Comparison of ENCODE assay signal across 8 cellular contexts in the genomic region with DNA sequence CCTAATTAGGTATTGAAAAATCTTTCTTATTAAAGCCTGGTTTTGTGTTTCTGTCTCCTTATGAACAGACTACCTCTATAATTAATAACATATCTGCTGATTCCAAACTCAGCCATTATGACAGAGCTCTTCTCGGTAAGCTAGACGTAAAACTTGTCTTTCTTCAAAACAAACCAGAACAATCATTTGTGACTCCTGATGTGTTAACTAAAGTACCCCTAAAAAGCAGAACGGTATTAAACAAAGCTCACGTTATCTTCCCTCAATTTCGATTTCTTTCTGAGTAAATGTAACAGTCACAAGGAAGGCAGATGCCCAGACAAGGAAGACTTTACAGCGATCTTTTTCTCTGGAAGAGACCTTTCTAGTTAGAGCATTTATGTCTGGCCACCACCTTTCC. TPM values are rescaled to one million over a fixed set of nuclear protein-coding genes. Genes with fewer than 3 reads are reported as not detected.
A peak's percentile ranks its signal among the peaks of the same experiment; 100 is the strongest.
DNase-seq lines count a peak whose midpoint lies in the region; ATAC-seq and TF ChIP-seq lines count a peak whose summit lies in the region.

No MANE protein-coding gene starts in this region.

- no peaks in the 10 kb centered on the region for H3F3A ChIP-seq in MM.1S (ENCODE audit: insufficient read depth, low read length)

- peaks cover 22% of the 10 kb centered on the region for H3K79me2 ChIP-seq in MM.1S (ENCODE audit: low read length)
- peaks cover 75% of the 10 kb centered on the region for H3K79me2 ChIP-seq in fibroblast of lung (ENCODE audit: control insufficient read depth, insufficient read depth, low read length)
- no peaks in the 10 kb centered on the region for H3K79me2 ChIP-seq in parathyroid adenoma

- H2AFZ ChIP-seq in MM.1S (ENCODE audit: low read length), result peak overlapping the region; percentile 73
- peak overlapping the region; percentile 4 for H2AFZ ChIP-seq in fibroblast of lung (ENCODE audit: low read length)
- H2AFZ ChIP-seq in parathyroid adenoma, result peak overlapping the region; percentile 84

- peaks cover 2% of the 10 kb centered on the region for H3K4me1 Mint-ChIP-seq in activated CD8-positive, alpha-beta T cell treated with anti-CD3 and anti-CD28 coated beads, Interleukin-2, amount 10 ng/mL, durations not matched to agents 7 days and 5 days (ENCODE audit: low read depth)

- H3K36me3 Mint-ChIP-seq in activated CD8-positive, alpha-beta T cell treated with anti-CD3 and anti-CD28 coated beads, Interleukin-2, amount 10 ng/mL, durations not matched to agents 7 days and 5 days (ENCODE audit: low read depth), result no peaks in the 10 kb centered on the region

- peaks cover 11% of the 10 kb centered on the region; the same call in 1 of the 2 replicates for H3K4me1 ChIP-seq in MM.1S (ENCODE audit: low read length)
- no peaks in the 10 kb centered on the region for H3K4me1 ChIP-seq in fibroblast of lung (ENCODE audit: control insufficient read depth, extremely low read depth, insufficient read depth, low read length)
- H3K4me1 ChIP-seq in parathyroid adenoma, result peaks cover 3% of the 10 kb centered on the region

- H3K27me3 ChIP-seq in MM.1S (replicated peaks; ENCODE audit: insufficient read depth, low read length), result no peaks in the 10 kb centered on the region
- H3K27me3 ChIP-seq in fibroblast of lung (ENCODE audit: control insufficient read depth, insufficient read depth, low read length), result no peaks in the 10 kb centered on the region
- no peaks in the 10 kb centered on the region for H3K27me3 ChIP-seq in parathyroid adenoma (ENCODE audit: control insufficient read depth, insufficient read depth, low read length)

- H3K4me3 ChIP-seq in MM.1S (ENCODE audit: low read length), result peak overlapping the region; percentile 78
- H3K4me3 ChIP-seq in fibroblast of lung (replicated peaks in 1 of 4; ENCODE audit: control extremely low read depth in 1 of 4, insufficient read depth in 1 of 4, low read depth in 3 of 4, low read length in 4 of 4), result peak overlapping the region; percentile 77 to 98 (median 82)
- H3K4me3 ChIP-seq in parathyroid adenoma (ENCODE audit: low read depth, low read length), result peak overlapping the region; percentile 2

- peaks cover 15% of the 10 kb centered on the region for H3K27me3 Mint-ChIP-seq in activated CD8-positive, alpha-beta T cell treated with anti-CD3 and anti-CD28 coated beads, Interleukin-2, amount 10 ng/mL, durations not matched to agents 7 days and 5 days (ENCODE audit: low read depth)

- H3K9me3 ChIP-seq in MM.1S (replicated peaks; ENCODE audit: insufficient read depth, low read length), result no peaks in the 10 kb centered on the region
- no peaks in the 10 kb centered on the region for H3K9me3 ChIP-seq in fibroblast of lung (ENCODE audit: control insufficient read depth, insufficient read depth, low read depth, low read length)
- H3K9me3 ChIP-seq in parathyroid adenoma (ENCODE audit: control insufficient read depth, low read length), result no peaks in the 10 kb centered on the region

- H3K9me3 Mint-ChIP-seq in activated CD8-positive, alpha-beta T cell treated with anti-CD3 and anti-CD28 coated beads, Interleukin-2, amount 10 ng/mL, durations not matched to agents 7 days and 5 days (ENCODE audit: insufficient read depth), result no peaks in the 10 kb centered on the region

- POLR2A ChIA-PET in activated CD8-positive, alpha-beta T cell treated with anti-CD3 and anti-CD28 coated beads, Interleukin-2, amount 10 ng/mL, durations not matched to agents 7 days and 5 days (lab: Charles Lee), result no interaction called here

- H4K20me1 ChIP-seq in MM.1S (ENCODE audit: insufficient read depth, low read length) (no peaks in the 10 kb centered on the region), fibroblast of lung (ENCODE audit: control insufficient read depth, extremely low read depth, insufficient read depth, low read length) (no peaks in the 10 kb centered on the region)

- H3K4me2 ChIP-seq in MM.1S (ENCODE audit: low read depth, low read length), result peak overlapping the region; percentile 81
- H3K4me2 ChIP-seq in fibroblast of lung (ENCODE audit: extremely low read depth, insufficient read depth, low read length), result peak overlapping the region; percentile 83
- H3K4me2 ChIP-seq in parathyroid adenoma (ENCODE audit: low read length), result no peak overlapping the region

- CTCF ChIA-PET in activated CD8-positive, alpha-beta T cell treated with anti-CD3 and anti-CD28 coated beads, Interleukin-2, amount 10 ng/mL, durations not matched to agents 7 days and 5 days (lab: Charles Lee), result interaction anchor here (0.8 to 1.1 kb wide), 2 partner anchors 16 to 17 kb away, joined by 3 read pairs; no protein-coding TSS in a partner anchor

- no peak overlapping the region for H3K4me3 Mint-ChIP-seq in activated CD8-positive, alpha-beta T cell treated with anti-CD3 and anti-CD28 coated beads, Interleukin-2, amount 10 ng/mL, durations not matched to agents 7 days and 5 days

- H3K9ac ChIP-seq in MM.1S (ENCODE audit: low read length), result peak overlapping the region; percentile 46; the same call in 1 of the 2 replicates
- peak overlapping the region; percentile 79 for H3K9ac ChIP-seq in fibroblast of lung (ENCODE audit: insufficient read depth, low read length)
- H3K9ac ChIP-seq in parathyroid adenoma, result no peak overlapping the region

- H3K27ac Mint-ChIP-seq in activated CD8-positive, alpha-beta T cell treated with anti-CD3 and anti-CD28 coated beads, Interleukin-2, amount 10 ng/mL, durations not matched to agents 7 days and 5 days, result no peak overlapping the region

- peak; percentile 11 for DNase-seq in MM.1S
- DNase-seq in fibroblast of lung (ENCODE audit: low read depth in 2 of 2), result no peak
- DNase-seq in activated CD8-positive, alpha-beta T cell treated with anti-CD3 and anti-CD28 coated beads, Interleukin-2, amount 10 ng/mL, durations not matched to agents 7 days and 5 days, result no peak
- no peak for DNase-seq in COLO829 (ENCODE audit: low spot score)
- DNase-seq in NCI-H524 (lab: John Stamatoyannopoulos, UW), result no peak
- no peak for DNase-seq in NCI-H1417 (lab: John Stamatoyannopoulos, UW)

- TF ChIP-seq CTCF in MM.1S (IDR thresholded peaks at IDR 0.05; ENCODE audit: low read length), result no peak
- no peak for TF ChIP-seq CTCF in fibroblast of lung (conservative IDR thresholded peaks at IDR 0.05 in 1 of 2, IDR thresholded peaks at IDR 0.05 in 1 of 2; ENCODE audit: low read depth in 1 of 2, low read length in 2 of 2)
- TF ChIP-seq CTCF in parathyroid adenoma (IDR thresholded peaks at IDR 0.05), result no peak

- H3K27ac ChIP-seq in MM.1S (ENCODE audit: low read length), result no peak overlapping the region
- peak overlapping the region; percentile 66 for H3K27ac ChIP-seq in fibroblast of lung (ENCODE audit: insufficient read depth, low read length)
- no peak overlapping the region for H3K27ac ChIP-seq in parathyroid adenoma

- peak; percentile 1 for ATAC-seq in GM18511 (IDR thresholded peaks at IDR 0.05; ENCODE audit: unreplicated experiment)
- no peak for ATAC-seq in activated CD8-positive, alpha-beta T cell treated with anti-CD3 and anti-CD28 coated beads, Interleukin-2, amount 10 ng/mL, durations not matched to agents 7 days and 5 days

- H3K9me2 ChIP-seq in MM.1S (replicated peaks; ENCODE audit: insufficient read depth, low read length), result no peaks in the 10 kb centered on the region

- no peaks in the 10 kb centered on the region for H3K36me3 ChIP-seq in MM.1S (replicated peaks; ENCODE audit: insufficient read depth, low read length)
- peaks cover 3% of the 10 kb centered on the region for H3K36me3 ChIP-seq in fibroblast of lung (ENCODE audit: control insufficient read depth, insufficient read depth, low read length)
- H3K36me3 ChIP-seq in parathyroid adenoma (ENCODE audit: control insufficient read depth, insufficient read depth, low read length), result no peaks in the 10 kb centered on the region

RNA-seq across cellular contexts. Expression of a gene that starts 1.8 kb away (rescaled TPM):
- total RNA-seq in fibroblast of lung, result 17.7 and 30.6 TPM in 2 replicates
- polyA plus RNA-seq in fibroblast of lung, result 25.1 and 49.0 TPM in 2 replicates
- 12.6 and 29.0 TPM in 2 replicates for polyA plus RNA-seq in fibroblast of lung (2012)
- 215 and 353 TPM in 2 replicates for polyA minus RNA-seq in fibroblast of lung (ENCODE audit: low replicate concordance)
- not detected for total RNA-seq in activated CD8-positive, alpha-beta T cell treated with anti-CD3 and anti-CD28 coated beads, Interleukin-2, amount 10 ng/mL, durations not matched to agents 7 days and 5 days

Comparison
In these comparisons a context has a peak if more than half of its experiments do, and no peak if none do; other contexts are left out.
1. H2AFZ ChIP-seq: peak in every context shown above with its lines; median percentile 84 in parathyroid adenoma; 73 in MM.1S; 4 in fibroblast of lung.
2. H3K4me3 ChIP-seq: peak in every context shown above with its lines; median percentile 82 in fibroblast of lung; 78 in MM.1S; 2 in parathyroid adenoma.
3. RNA of a gene that starts 1.8 kb away (total RNA-seq): 17.7 to 30.6 TPM in fibroblast of lung; not detected in activated CD8-positive, alpha-beta T cell treated with anti-CD3 and anti-CD28 coated beads, Interleukin-2, amount 10 ng/mL, durations not matched to agents 7 days and 5 days; every median in the first group is over 10 times any median in the second.